In the genomic region with DNA sequence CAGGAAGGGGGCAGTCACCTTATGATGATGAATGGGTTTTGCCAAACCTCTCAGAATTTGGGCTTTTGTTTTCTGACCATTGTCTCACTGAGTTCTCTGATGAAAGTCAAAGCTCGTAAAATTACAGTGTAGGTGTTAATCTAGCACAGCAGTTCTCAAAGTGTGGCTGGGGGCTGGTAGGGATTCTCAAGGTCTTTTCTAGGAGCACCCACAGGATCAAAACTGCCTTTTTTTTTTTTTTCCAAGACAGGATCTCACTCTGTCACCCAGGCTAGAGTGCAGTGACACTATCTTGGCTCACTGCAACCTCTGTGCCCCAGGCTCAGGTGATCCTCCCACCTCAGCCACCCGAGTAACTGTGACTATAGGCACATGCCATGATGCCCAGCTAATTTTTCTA, we compare ENCODE assay signal across 31 cellular contexts.
A peak's percentile ranks its signal among the peaks of the same experiment; 100 is the strongest.
DNase-seq lines count a peak whose midpoint lies in the region; ATAC-seq and TF ChIP-seq lines count a peak whose summit lies in the region.
"Had no signal": no experiment of that assay in that cellular context is flagged by ENCODE, and none has a peak within 500 bp of the region (broad histone marks: within the 10 kb centered on the region; RNA-seq: fewer than 3 reads in every experiment).

No MANE protein-coding gene starts in this region.

- H3K27ac Mint-ChIP-seq in endodermal cell, result no peak overlapping the region
- no peak overlapping the region for H3K27ac Mint-ChIP-seq in activated CD4-positive, alpha-beta T cell treated with anti-CD3 and anti-CD28 coated beads for 36 hours
- H3K27ac Mint-ChIP-seq: B cell; CD14-positive monocyte; CD4-positive, alpha-beta memory T cell; CD4-positive, alpha-beta T cell; CD4-positive, CD25-positive, alpha-beta regulatory T cell; CD8-positive, alpha-beta memory T cell; CD8-positive, alpha-beta T cell had no signal

- peak overlapping the region; percentile 8 for H3K9ac ChIP-seq in endodermal cell (ENCODE audit: extremely low read depth, low read length, poor library complexity, severe bottlenecking)
- H3K9ac ChIP-seq: BLaER1; BLaER1 treated with 17β-estradiol and CSF1 and Interleukin-3, amounts not matched to agents 10 nM and 100 nM had no signal

- peaks cover 10 to 23% of the 10 kb centered on the region in 2 experiments; a peak in 2 of 3 replicates for H3K36me3 ChIP-seq in HEK293 (ENCODE audit: control insufficient read depth in 2 of 2, insufficient read depth in 1 of 2, low read length in 2 of 2)
- H3K36me3 ChIP-seq in endodermal cell (ENCODE audit: control insufficient read depth, insufficient read depth, low read length), result peaks cover 28% of the 10 kb centered on the region

- H3K27ac ChIP-seq in HEK293 (ENCODE audit: extremely low read depth, low read depth, low read length) (no peak overlapping the region), endodermal cell (ENCODE audit: low read depth, low read length) (no peak overlapping the region)
- H3K27ac ChIP-seq: 22Rv1; A549; BLaER1; BLaER1 treated with 17β-estradiol and CSF1 and Interleukin-3, amounts not matched to agents 10 nM and 100 nM; C4-2B had no signal

- no peak for TF ChIP-seq CTCF in HEK293 (tag by site-specific recombination; IDR thresholded peaks at IDR 0.05)
- no peak for TF ChIP-seq CTCF in endodermal cell (conservative IDR thresholded peaks at IDR 0.05)

- CTCF ChIA-PET in HEK293 (lab: Yijun Ruan, JAX), result interaction anchor here (0.6 kb wide), 1 partner anchor 253 kb away, joined by 5 read pairs; no protein-coding TSS in a partner anchor
- CTCF ChIA-PET in activated CD4-positive, alpha-beta T cell treated with anti-CD3 and anti-CD28 coated beads for 36 hours (lab: Charles Lee), result no interaction called here

- 0 out of 2 replicates have a peak, but pooled peaks cover 2% of the 10 kb centered on the region for H3K4me1 ChIP-seq in HEK293 (ENCODE audit: control insufficient read depth, insufficient read depth, low read length)
- H3K4me1 ChIP-seq in endodermal cell (ENCODE audit: control insufficient read depth, insufficient read depth, low read length), result peaks cover 9% of the 10 kb centered on the region
- H3K4me1 ChIP-seq: BE2C; BLaER1; BLaER1 treated with 17β-estradiol and CSF1 and Interleukin-3, amounts not matched to agents 10 nM and 100 nM had no signal

- POLR2A ChIA-PET in HEK293 (lab: Yijun Ruan, JAX), result no interaction called here
- POLR2A ChIA-PET in activated CD4-positive, alpha-beta T cell treated with anti-CD3 and anti-CD28 coated beads for 36 hours (lab: Charles Lee), result interaction anchor here (0.6 kb wide), 1 partner anchor 82 kb away, joined by 10 read pairs; no protein-coding TSS in a partner anchor

- H3K27me3 ChIP-seq in endodermal cell (ENCODE audit: control insufficient read depth, insufficient read depth, low read length, poor library complexity, severe bottlenecking), result no peaks in the 10 kb centered on the region
- H3K27me3 ChIP-seq: BE2C; BLaER1; BLaER1 treated with 17β-estradiol and CSF1 and Interleukin-3, amounts not matched to agents 10 nM and 100 nM had no signal

- peaks cover 33% of the 10 kb centered on the region for H3K36me3 Mint-ChIP-seq in endodermal cell (ENCODE audit: low read depth)
- peaks cover 6% of the 10 kb centered on the region for H3K36me3 Mint-ChIP-seq in activated CD4-positive, alpha-beta T cell treated with anti-CD3 and anti-CD28 coated beads for 36 hours (ENCODE audit: low read depth)
- H3K36me3 Mint-ChIP-seq: CD14-positive monocyte; CD8-positive, alpha-beta T cell had no signal

- no peaks in the 10 kb centered on the region for H3K9me3 ChIP-seq in HEK293 (ENCODE audit: control insufficient read depth, insufficient read depth, low read depth, low read length)
- no peaks in the 10 kb centered on the region for H3K9me3 ChIP-seq in endodermal cell (ENCODE audit: control insufficient read depth, low read length)
- H3K9me3 ChIP-seq: A549; BE2C; BLaER1; BLaER1 treated with 17β-estradiol and CSF1 and Interleukin-3, amounts not matched to agents 10 nM and 100 nM; Caco-2 had no signal

- no peaks in the 10 kb centered on the region for H3K27me3 Mint-ChIP-seq in endodermal cell (ENCODE audit: insufficient read depth)
- H3K27me3 Mint-ChIP-seq in activated CD4-positive, alpha-beta T cell treated with anti-CD3 and anti-CD28 coated beads for 36 hours, result peaks cover 3% of the 10 kb centered on the region
- H3K27me3 Mint-ChIP-seq: CD4-positive, alpha-beta memory T cell; CD4-positive, CD25-positive, alpha-beta regulatory T cell had no signal

- H3K4me1 Mint-ChIP-seq in endodermal cell, result peaks cover 20% of the 10 kb centered on the region
- no peaks in the 10 kb centered on the region for H3K4me1 Mint-ChIP-seq in activated CD4-positive, alpha-beta T cell treated with anti-CD3 and anti-CD28 coated beads for 36 hours
- H3K4me1 Mint-ChIP-seq: B cell; CD14-positive monocyte; CD4-positive, alpha-beta memory T cell; CD4-positive, CD25-positive, alpha-beta regulatory T cell; CD8-positive, alpha-beta memory T cell had no signal

- ATAC-seq in left lobe of liver, result no peak
- ATAC-seq in activated CD4-positive, alpha-beta T cell treated with anti-CD3 and anti-CD28 coated beads for 36 hours, result no peak
- ATAC-seq: A549; CD8-positive, alpha-beta T cell had no signal

- no peak overlapping the region for H3K4me3 ChIP-seq in HEK293 (ENCODE audit: low read depth, low read length)
- H3K4me3 ChIP-seq in endodermal cell (ENCODE audit: low read length), result no peak overlapping the region
- H3K4me3 ChIP-seq: A549; BLaER1; BLaER1 treated with 17β-estradiol and CSF1 and Interleukin-3, amounts not matched to agents 10 nM and 100 nM had no signal

- H3K9me3 Mint-ChIP-seq in endodermal cell, result no peaks in the 10 kb centered on the region
- H3K9me3 Mint-ChIP-seq in activated CD4-positive, alpha-beta T cell treated with anti-CD3 and anti-CD28 coated beads for 36 hours (ENCODE audit: low read depth), result no peaks in the 10 kb centered on the region
- H3K9me3 Mint-ChIP-seq: CD4-positive, alpha-beta T cell; CD8-positive, alpha-beta memory T cell had no signal

- DNase-seq in endodermal cell, result no peak
- DNase-seq in left lobe of liver (ENCODE audit: low spot score), result no peak
- DNase-seq in activated CD4-positive, alpha-beta T cell treated with anti-CD3 and anti-CD28 coated beads for 36 hours, result no peak
- DNase-seq: 8988T; ACHN; AML-193; BE2C; C1 segment of cervical spinal cord; Caco-2; Calu3; CD4-positive, alpha-beta memory T cell; CD4-positive, alpha-beta T cell; CD4-positive, CD25-positive, alpha-beta regulatory T cell; CD8-positive, alpha-beta memory T cell; CD8-positive, alpha-beta T cell; COR-L47; DMS 273 treated with DMSO at 0.1 percent for 48 hours; DMS153; DMS53; DMS79; DMS79 treated with DMSO at 0.1 percent for 48 hours; DND-41; EL had no signal

- no peak overlapping the region for H3K4me3 Mint-ChIP-seq in endodermal cell
- no peak overlapping the region for H3K4me3 Mint-ChIP-seq in activated CD4-positive, alpha-beta T cell treated with anti-CD3 and anti-CD28 coated beads for 36 hours
- H3K4me3 Mint-ChIP-seq: B cell; CD14-positive monocyte; CD4-positive, alpha-beta memory T cell; CD4-positive, alpha-beta T cell; CD4-positive, CD25-positive, alpha-beta regulatory T cell; CD8-positive, alpha-beta memory T cell; CD8-positive, alpha-beta T cell had no signal

- 65 to 83% methylated on average over 1 to 2 of the region's 2 CpGs for WGBS in endodermal cell (ENCODE audit: insufficient coverage in 1 of 2, insufficient read length in 1 of 2), 2 experiments

- intact Hi-C loops in activated CD4-positive, alpha-beta T cell treated with anti-CD3 and anti-CD28 coated beads for 36 hours (cut with DNase I, micrococcal nuclease), result no loop called here

TF ChIP-seq in HEK293, 187 proteins besides CTCF, POLR2A, EP300 and RAD21 (continues in another document):
- no peak for TF ChIP-seq ZNF292 (tag by site-specific recombination; IDR thresholded peaks at IDR 0.05; ENCODE audit: borderline replicate concordance, low read depth)
- no peak for TF ChIP-seq WT1 (tag by site-specific recombination; IDR thresholded peaks at IDR 0.05)
- no peak for TF ChIP-seq IKZF3 (tag by site-specific recombination; IDR thresholded peaks at IDR 0.05)
- no peak for TF ChIP-seq ZNF302 (tag by site-specific recombination; IDR thresholded peaks at IDR 0.05; ENCODE audit: low read depth)
- TF ChIP-seq, protein P1, sequence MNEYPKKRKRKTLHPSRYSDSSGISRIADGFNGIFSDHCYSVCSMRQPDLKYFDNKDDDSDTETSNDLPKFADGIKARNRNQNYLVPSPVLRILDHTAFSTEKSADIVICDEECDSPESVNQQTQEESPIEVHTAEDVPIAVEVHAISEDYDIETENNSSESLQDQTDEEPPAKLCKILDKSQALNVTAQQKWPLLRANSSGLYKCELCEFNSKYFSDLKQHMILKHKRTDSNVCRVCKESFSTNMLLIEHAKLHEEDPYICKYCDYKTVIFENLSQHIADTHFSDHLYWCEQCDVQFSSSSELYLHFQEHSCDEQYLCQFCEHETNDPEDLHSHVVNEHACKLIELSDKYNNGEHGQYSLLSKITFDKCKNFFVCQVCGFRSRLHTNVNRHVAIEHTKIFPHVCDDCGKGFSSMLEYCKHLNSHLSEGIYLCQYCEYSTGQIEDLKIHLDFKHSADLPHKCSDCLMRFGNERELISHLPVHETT (tag by site-specific recombination; IDR thresholded peaks at IDR 0.05), result no peak
- 0 out of 2 replicates have a peak, but pooled peaks have one; percentile 5 for TF ChIP-seq EGR2 (tag by site-specific recombination; IDR thresholded peaks at IDR 0.05; ENCODE audit: low read depth)
- 0 out of 2 replicates have a peak, but pooled peaks have one; percentile 16 for TF ChIP-seq ZFHX2 (tag by site-specific recombination; conservative IDR thresholded peaks at IDR 0.05)
- TF ChIP-seq ZFP69B (tag by site-specific recombination; IDR thresholded peaks at IDR 0.05), result no peak
- no peak for TF ChIP-seq ZNF514 (tag by site-specific recombination; IDR thresholded peaks at IDR 0.05)
